In genomic region chr20:41200446-41201202, GRCh38 we compare ENCODE assay signal across 1 cellular context.
TF ChIP-seq lines count a peak whose summit lies in the region.

No MANE protein-coding gene starts in this region.

TF ChIP-seq in GM23338, 12 proteins besides CTCF, POLR2A, EP300 and RAD21 (continued from another document):
- TF ChIP-seq REST (IDR thresholded peaks at IDR 0.05; ENCODE audit: unreplicated experiment) (no peak), STAT1 (IDR thresholded peaks at IDR 0.05; ENCODE audit: unreplicated experiment) (no peak), CREB1 (CRISPR knock-in tag; IDR thresholded peaks at IDR 0.05; ENCODE audit: low read depth) (no peak), EZH2phosphoT487 (IDR thresholded peaks at IDR 0.05; ENCODE audit: unreplicated experiment) (no peak), ZNF462 (CRISPR knock-in tag; IDR thresholded peaks at IDR 0.05) (no peak), NANOG (IDR thresholded peaks at IDR 0.05; ENCODE audit: borderline replicate concordance) (no peak), JUNB (IDR thresholded peaks at IDR 0.05; ENCODE audit: unreplicated experiment) (no peak)
